In the genomic region with DNA sequence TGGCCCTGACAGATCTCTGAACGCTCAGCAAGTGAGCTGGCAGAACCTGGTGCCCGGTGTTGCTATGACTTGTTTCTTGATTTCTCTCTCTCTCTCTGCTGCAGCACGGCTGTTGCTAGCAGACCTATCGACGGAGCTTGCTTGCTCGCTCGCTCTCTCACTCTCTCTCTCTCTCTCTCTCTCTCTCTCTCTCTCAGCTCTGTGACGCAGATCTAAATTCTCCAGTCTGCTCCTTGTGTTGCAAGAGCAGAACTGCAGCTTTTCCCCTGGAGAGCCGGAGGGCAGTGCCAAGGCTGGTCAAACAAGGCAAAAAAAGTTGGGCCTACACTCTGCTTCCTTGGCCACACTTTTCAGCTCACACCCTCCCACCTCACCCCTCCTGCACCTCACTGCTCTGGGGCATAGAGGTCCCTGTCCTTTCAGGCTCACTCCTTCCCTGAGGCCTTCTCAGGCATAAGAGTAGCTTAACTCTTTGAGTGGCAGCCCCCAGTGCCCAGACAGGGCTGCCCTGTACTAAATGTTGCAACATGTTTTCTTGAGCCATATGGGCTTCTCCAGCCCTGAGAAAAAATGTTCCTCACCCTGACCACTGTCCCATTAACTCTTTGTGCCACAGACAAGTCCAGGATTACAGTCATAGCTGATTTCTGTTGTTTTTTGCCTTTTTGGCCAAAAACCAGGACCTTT, we compare ENCODE assay signal across 8 cellular contexts.
DNase-seq lines count a peak whose midpoint lies in the region; ATAC-seq, FAIRE-seq and TF ChIP-seq lines count a peak whose summit lies in the region.

No MANE protein-coding gene starts in this region.

- no peaks in the 10 kb centered on the region for H3K79me1 ChIP-seq in neuronal stem cell (ENCODE audit: low read depth, low read length)

- H3K27me3 ChIP-seq in neuronal stem cell (ENCODE audit: control insufficient read depth in 3 of 3, insufficient read depth in 3 of 3, low read depth in 1 of 3, low read length in 3 of 3) = no peaks in the 10 kb centered on the region

- H3K18ac ChIP-seq in neuronal stem cell (ENCODE audit: low read length) = peak overlapping the region; percentile 46

- H2BK15ac ChIP-seq in neuronal stem cell (ENCODE audit: low read length) = no peak overlapping the region

- H2AK5ac ChIP-seq in neuronal stem cell (ENCODE audit: low read depth, low read length) = no peak overlapping the region

- H3K36me3 ChIP-seq in neuronal stem cell (replicated peaks in 1 of 2; ENCODE audit: control insufficient read depth in 2 of 2, insufficient read depth in 2 of 2, low read length in 2 of 2) = peaks cover 0 to 25% of the 10 kb centered on the region in 2 donors

- no peak overlapping the region for H2BK120ac ChIP-seq in neuronal stem cell (ENCODE audit: low read depth, low read length)

- H3K23ac ChIP-seq in neuronal stem cell (ENCODE audit: low read depth, low read length, poor library complexity) = no peak overlapping the region

- no peak overlapping the region for H3K4ac ChIP-seq in neuronal stem cell (ENCODE audit: low read length)

- TF ChIP-seq POLR2A in GM12892 (IDR thresholded peaks at IDR 0.05; ENCODE audit: low read depth, low read length) = peak; percentile 67

- peak overlapping the region; percentile 51 for H3K9ac ChIP-seq in neuronal stem cell (ENCODE audit: low read depth, low read length, poor library complexity)

- no CpG with 5 or more reads among the region's 9 CpGs for WGBS in neuronal stem cell (ENCODE audit: extremely low coverage in 2 of 2, insufficient read length in 2 of 2, insufficient replicate concordance in 1 of 2), 2 donors

- H3K4me1 ChIP-seq in neuronal stem cell (ENCODE audit: control insufficient read depth in 2 of 2, insufficient read depth in 1 of 2, low read depth in 1 of 2, low read length in 2 of 2) = peaks cover 4% of the 10 kb centered on the region in 2 donors

- DNase-seq in GM12892 (ENCODE audit: insufficient read length) (no peak), RPMI7951 (ENCODE audit: low read depth) (peak; percentile 84), fibroblast of villous mesenchyme (ENCODE audit: low read depth) (peak; percentile 98), neuronal stem cell (ENCODE audit: low spot score) (peak; percentile 42), superior temporal gyrus (ENCODE audit: extremely low spot score) (peak; percentile 97)
- DNase-seq in activated naive CD4-positive, alpha-beta T cell (lab: John Stamatoyannopoulos, UW) = peak in 3 of 4 experiments; percentile 28 to 65 (median 51)

- no peak overlapping the region for H4K8ac ChIP-seq in neuronal stem cell (ENCODE audit: low read depth, low read length)

- H3K4me2 ChIP-seq in neuronal stem cell (ENCODE audit: insufficient read depth, low read length, poor library complexity, severe bottlenecking) = no peak overlapping the region

- ATAC-seq in HG02943 (IDR thresholded peaks at IDR 0.05; ENCODE audit: low read depth, unreplicated experiment) (peak; percentile 28), GM19324 (IDR thresholded peaks at IDR 0.05; ENCODE audit: low FRiP score, unreplicated experiment) (no peak)

- no peak overlapping the region for H2BK5ac ChIP-seq in neuronal stem cell (ENCODE audit: low read length)

- no peak overlapping the region for H3K27ac ChIP-seq in neuronal stem cell (replicated peaks; ENCODE audit: low read length)

- no peak overlapping the region for H3K14ac ChIP-seq in neuronal stem cell (ENCODE audit: low read length)

- H3K4me3 ChIP-seq in fibroblast of villous mesenchyme (ENCODE audit: low read depth, low read length) (peak overlapping the region; percentile 51), neuronal stem cell (ENCODE audit: low read length in 2 of 2) (no peak overlapping the region)

- no peak overlapping the region for H2AFZ ChIP-seq in neuronal stem cell (ENCODE audit: low read length)

- FAIRE-seq in GM12892 (lab: Jason Lieb, UNC) = peak; percentile 84

- no peak overlapping the region for H2BK12ac ChIP-seq in neuronal stem cell (ENCODE audit: low read length)

- peak; percentile 67 for TF ChIP-seq CTCF in fibroblast of villous mesenchyme (IDR thresholded peaks at IDR 0.05; ENCODE audit: insufficient read depth, low read depth, low read length)

- H3K9me3 ChIP-seq in neuronal stem cell (replicated peaks in 1 of 2; ENCODE audit: control insufficient read depth in 2 of 2, insufficient read depth in 1 of 2, low read depth in 1 of 2, low read length in 2 of 2) = no peaks in the 10 kb centered on the region

- no peak overlapping the region for H4K91ac ChIP-seq in neuronal stem cell (ENCODE audit: low read depth, low read length, poor library complexity)
